26 cellular contexts compared by ENCODE assay signal in the genomic region with DNA sequence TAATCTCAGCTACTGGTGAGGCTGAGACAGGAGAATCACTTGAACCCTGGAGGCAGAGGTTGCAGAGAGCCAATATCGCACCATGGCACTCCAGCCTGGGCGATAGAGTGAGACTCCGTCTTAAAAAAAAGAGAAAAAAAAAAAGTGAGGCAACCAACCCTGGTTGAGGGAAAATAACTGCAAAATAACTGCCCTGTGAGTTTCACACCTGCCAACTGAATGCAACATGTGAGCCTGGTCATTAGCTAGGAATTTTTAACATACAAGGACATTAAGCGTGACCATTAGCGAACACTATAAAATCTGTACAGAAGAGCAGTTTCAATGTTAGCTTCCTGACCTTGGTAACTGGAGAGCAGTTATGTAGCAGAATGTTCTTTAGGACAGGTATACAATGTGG. TPM values are rescaled to one million over a fixed set of nuclear protein-coding genes. Genes with fewer than 3 reads are reported as not detected.
DNase-seq lines count a peak whose midpoint lies in the region; ATAC-seq and TF ChIP-seq lines count a peak whose summit lies in the region.
"Had no signal": no experiment of that assay in that cellular context is flagged by ENCODE, and none has a peak within 500 bp of the region (broad histone marks: within the 10 kb centered on the region; RNA-seq: fewer than 3 reads in every experiment).

No MANE protein-coding gene starts in this region.

- peak overlapping the region; percentile 17; the same call in 1 of the 2 replicates for H3K27ac ChIP-seq in SJCRH30
- H3K27ac ChIP-seq: BLaER1, PC-9 had no signal

- no peak for TF ChIP-seq CTCF in nephron (IDR thresholded peaks at IDR 0.05; ENCODE audit: unreplicated experiment in 3 of 3)

- no peaks in the 10 kb centered on the region for H3K9me3 ChIP-seq in SJCRH30 (replicated peaks)
- H3K9me3 ChIP-seq: BLaER1 had no signal

- peaks cover 12% of the 10 kb centered on the region for H3K4me1 ChIP-seq in SJCRH30

- H3K27me3 Mint-ChIP-seq in activated T-cell treated with anti-CD3 and anti-CD28 coated beads, Interleukin-2, amount 50 U/mL, for 24 hours = peaks cover 42% of the 10 kb centered on the region
- peaks cover 46% of the 10 kb centered on the region for H3K27me3 Mint-ChIP-seq in activated T-cell treated with anti-CD3 and anti-CD28 coated beads, Interleukin-2, amount 50 U/mL, for 72 hours (ENCODE audit: low read depth)
- H3K27me3 Mint-ChIP-seq in nephron (ENCODE audit: low read depth) = peaks cover 20% of the 10 kb centered on the region
- H3K27me3 Mint-ChIP-seq in stimulated activated naive B cell treated with anti-CD40 and anti-IgM and Interleukin-4, amounts not matched to agents 10 μg/mL and 1 μg/mL and 100 μg/mL, for 72 hours = peaks cover 33 to 35% of the 10 kb centered on the region in 2 donors

- ATAC-seq in activated T-cell treated with anti-CD3 and anti-CD28 coated beads, Interleukin-2, amount 50 U/mL, for 72 hours (replicated peaks in 1 of 2) = no peak
- no peak for ATAC-seq in stimulated activated naive B cell treated with anti-CD40 and anti-IgM and Interleukin-4, amounts not matched to agents 10 μg/mL and 1 μg/mL and 100 μg/mL, for 72 hours (replicated peaks)
- ATAC-seq in GM18498 (IDR thresholded peaks at IDR 0.05; ENCODE audit: unreplicated experiment) = no peak
- ATAC-seq: HepG2 had no signal

- peaks cover 13% of the 10 kb centered on the region for H3K36me3 Mint-ChIP-seq in activated T-cell treated with anti-CD3 and anti-CD28 coated beads, Interleukin-2, amount 50 U/mL, for 24 hours (ENCODE audit: low read depth)
- H3K36me3 Mint-ChIP-seq in activated T-cell treated with anti-CD3 and anti-CD28 coated beads, Interleukin-2, amount 50 U/mL, for 72 hours (ENCODE audit: insufficient read depth in 2 of 2) = no peaks in the 10 kb centered on the region
- H3K36me3 Mint-ChIP-seq in nephron (ENCODE audit: low read depth) = no peaks in the 10 kb centered on the region
- peaks cover 4 to 20% of the 10 kb centered on the region in 2 donors for H3K36me3 Mint-ChIP-seq in stimulated activated naive B cell treated with anti-CD40 and anti-IgM and Interleukin-4, amounts not matched to agents 10 μg/mL and 1 μg/mL and 100 μg/mL, for 72 hours
- H3K36me3 Mint-ChIP-seq: CD4-positive, CD25-positive, alpha-beta regulatory T cell had no signal

- H3K36me3 ChIP-seq in SJCRH30 = no peaks in the 10 kb centered on the region

- peak overlapping the region; percentile 34 for H3K27ac Mint-ChIP-seq in activated T-cell treated with anti-CD3 and anti-CD28 coated beads, Interleukin-2, amount 50 U/mL, for 24 hours
- H3K27ac Mint-ChIP-seq in activated T-cell treated with anti-CD3 and anti-CD28 coated beads, Interleukin-2, amount 50 U/mL, for 72 hours = no peak overlapping the region
- H3K27ac Mint-ChIP-seq in nephron = peak overlapping the region in 2 of 3 experiments; percentile 2 to 97
- peak overlapping the region; percentile 87 for H3K27ac Mint-ChIP-seq in stimulated activated naive B cell treated with anti-CD40 and anti-IgM and Interleukin-4, amounts not matched to agents 10 μg/mL and 1 μg/mL and 100 μg/mL, for 72 hours
- H3K27ac Mint-ChIP-seq: CD4-positive, CD25-positive, alpha-beta regulatory T cell had no signal

- H3K4me3 ChIP-seq in SJCRH30 = no peak overlapping the region
- H3K4me3 ChIP-seq: BLaER1, PC-9 had no signal

- 0 out of 2 replicates have a peak, but pooled peaks cover 4% of the 10 kb centered on the region for H3K27me3 ChIP-seq in SJCRH30

- H3K9me3 Mint-ChIP-seq in activated T-cell treated with anti-CD3 and anti-CD28 coated beads, Interleukin-2, amount 50 U/mL, for 24 hours = no peaks in the 10 kb centered on the region
- H3K9me3 Mint-ChIP-seq in activated T-cell treated with anti-CD3 and anti-CD28 coated beads, Interleukin-2, amount 50 U/mL, for 72 hours = no peaks in the 10 kb centered on the region
- H3K9me3 Mint-ChIP-seq in nephron = no peaks in the 10 kb centered on the region
- H3K9me3 Mint-ChIP-seq in stimulated activated naive B cell treated with anti-CD40 and anti-IgM and Interleukin-4, amounts not matched to agents 10 μg/mL and 1 μg/mL and 100 μg/mL, for 72 hours = peaks cover 0 to 1% of the 10 kb centered on the region in 2 donors

- DNase-seq in activated T-cell treated with anti-CD3 and anti-CD28 coated beads, Interleukin-2, amount 50 U/mL, for 24 hours = no peak
- no peak for DNase-seq in activated T-cell treated with anti-CD3 and anti-CD28 coated beads, Interleukin-2, amount 50 U/mL, for 72 hours
- DNase-seq in SJCRH30 = peak in 1 of 2 experiments; percentile 37
- DNase-seq in stimulated activated naive B cell treated with anti-CD40 and anti-IgM and Interleukin-4, amounts not matched to agents 10 μg/mL and 1 μg/mL and 100 μg/mL, for 72 hours = no peak
- DNase-seq in NCI-H2171 (lab: John Stamatoyannopoulos, UW) = no peak
- no peak for DNase-seq in NCI-H1417 (lab: John Stamatoyannopoulos, UW)
- DNase-seq: CD4-positive, CD25-positive, alpha-beta regulatory T cell; Karpas-422; NCI-H1092 treated with DMSO at 0.1 percent for 48 hours; NCI-H1436 treated with DMSO at 0.1 percent for 48 hours; NCI-H187 treated with DMSO at 0.1 percent for 48 hours; NCI-H446; NCI-H524 treated with DMSO at 0.1 percent for 48 hours; NCI-H774; PC-9; RPMI8226; SW 1271 had no signal

- H3K4me3 Mint-ChIP-seq in activated T-cell treated with anti-CD3 and anti-CD28 coated beads, Interleukin-2, amount 50 U/mL, for 24 hours = no peak overlapping the region
- H3K4me3 Mint-ChIP-seq in activated T-cell treated with anti-CD3 and anti-CD28 coated beads, Interleukin-2, amount 50 U/mL, for 72 hours = no peak overlapping the region
- H3K4me3 Mint-ChIP-seq in nephron = no peak overlapping the region
- H3K4me3 Mint-ChIP-seq in stimulated activated naive B cell treated with anti-CD40 and anti-IgM and Interleukin-4, amounts not matched to agents 10 μg/mL and 1 μg/mL and 100 μg/mL, for 72 hours = no peak overlapping the region
- H3K4me3 Mint-ChIP-seq: CD4-positive, CD25-positive, alpha-beta regulatory T cell had no signal

- peaks cover 39% of the 10 kb centered on the region for H3K4me1 Mint-ChIP-seq in activated T-cell treated with anti-CD3 and anti-CD28 coated beads, Interleukin-2, amount 50 U/mL, for 24 hours (ENCODE audit: low read depth)
- H3K4me1 Mint-ChIP-seq in activated T-cell treated with anti-CD3 and anti-CD28 coated beads, Interleukin-2, amount 50 U/mL, for 72 hours (ENCODE audit: low read depth) = peaks cover 42% of the 10 kb centered on the region
- H3K4me1 Mint-ChIP-seq in nephron = peaks cover 14% of the 10 kb centered on the region
- H3K4me1 Mint-ChIP-seq in stimulated activated naive B cell treated with anti-CD40 and anti-IgM and Interleukin-4, amounts not matched to agents 10 μg/mL and 1 μg/mL and 100 μg/mL, for 72 hours = peaks cover 21 to 29% of the 10 kb centered on the region in 2 donors

RNA-seq across cellular contexts. Expression of gene CCNP, which starts 2.4 kb away (rescaled TPM):
- total RNA-seq in activated T-cell treated with anti-CD3 and anti-CD28 coated beads, Interleukin-2, amount 50 U/mL, for 72 hours = 1 to 10 TPM in 1 of 2 donors, under 1 TPM in 1; 0.81 to 1.2 TPM
- total RNA-seq in SJCRH30 (2014; rRNA removed; shearing (Covaris generic)) = 0.08 TPM in 1 of 2 replicates, not detected in the other
- total RNA-seq: Daoy, G401, H4, HT1080, Right ventricle myocardium superior had no signal

RNA-seq across cellular contexts. Expression of gene TTC9B, which starts 10.7 kb away (rescaled TPM):
- total RNA-seq in activated T-cell treated with anti-CD3 and anti-CD28 coated beads, Interleukin-2, amount 50 U/mL, for 72 hours = not detected
- total RNA-seq in SJCRH30 (2014; rRNA removed; shearing (Covaris generic)) = not detected in 2 replicates
- total RNA-seq: CD4-positive, CD25-positive, alpha-beta regulatory T cell; Daoy; G401; H4; HepG2; Right ventricle myocardium superior had no signal

RNA-seq across cellular contexts. Expression of gene MAP3K10, which starts 37.6 kb away (rescaled TPM):
- 10 to 100 TPM; 12.7 to 22.0 TPM for total RNA-seq in activated T-cell treated with anti-CD3 and anti-CD28 coated beads, Interleukin-2, amount 50 U/mL, for 72 hours
- 9.5 and 10.1 TPM in 2 replicates for total RNA-seq in SJCRH30 (2014; rRNA removed; shearing (Covaris generic))

RNA-seq across cellular contexts. Expression of gene AKT2, which starts 56.3 kb away (rescaled TPM):
- total RNA-seq in activated T-cell treated with anti-CD3 and anti-CD28 coated beads, Interleukin-2, amount 50 U/mL, for 72 hours = 100 to 1,000 TPM; 190 to 197 TPM
- total RNA-seq in SJCRH30 (2014; rRNA removed; shearing (Covaris generic)) = 138 and 142 TPM in 2 replicates
